ENCODE assay signal across 8 cellular contexts in the genomic region with DNA sequence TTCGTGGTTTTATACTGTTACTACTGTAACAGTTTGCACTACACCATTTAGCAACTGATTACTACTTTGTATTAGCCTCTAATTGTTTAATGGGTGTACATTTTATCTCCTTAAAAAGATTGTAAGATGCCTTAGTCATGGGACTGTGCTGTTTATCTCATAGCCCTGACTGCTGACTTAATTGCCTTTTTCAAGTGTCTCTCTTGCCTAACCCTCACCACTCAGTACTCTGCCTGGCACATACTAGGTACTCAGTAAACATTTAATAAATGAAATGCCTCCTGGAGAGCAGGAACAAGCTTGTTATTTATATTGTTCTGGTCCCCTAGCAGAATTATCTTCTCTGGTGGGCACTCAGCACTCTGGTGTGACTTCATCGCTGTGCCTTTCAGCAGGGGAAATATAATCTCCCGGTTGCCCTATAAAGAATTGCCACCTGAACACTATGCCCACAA. TPM values are rescaled to one million over a fixed set of nuclear protein-coding genes. Genes with fewer than 3 reads are reported as not detected.
DNase-seq lines count a peak whose midpoint lies in the region; ATAC-seq and TF ChIP-seq lines count a peak whose summit lies in the region.

No MANE protein-coding gene starts in this region.

- H3K27me3 Mint-ChIP-seq in CD4-positive, CD25-positive, alpha-beta regulatory T cell = peaks cover 4% of the 10 kb centered on the region
- H3K27me3 Mint-ChIP-seq in activated naive CD8-positive, alpha-beta T cell treated with anti-CD3 and anti-CD28 coated beads for 36 hours = no peaks in the 10 kb centered on the region
- no peaks in the 10 kb centered on the region for H3K27me3 Mint-ChIP-seq in mesothelial cell of epicardium (ENCODE audit: low read depth)

- peak overlapping the region; percentile 93 for H3K27ac ChIP-seq in CD4-positive, CD25-positive, alpha-beta regulatory T cell (ENCODE audit: insufficient read depth, low read length, poor library complexity, severe bottlenecking)
- H3K27ac ChIP-seq in KMS-11 (no peak overlapping the region), tibial nerve (no peak overlapping the region)

- peaks cover 52% of the 10 kb centered on the region for H3K4me1 ChIP-seq in CD4-positive, CD25-positive, alpha-beta regulatory T cell (ENCODE audit: control insufficient read depth, insufficient read depth, low read length, poor library complexity, severe bottlenecking)
- peaks cover 25% of the 10 kb centered on the region for H3K4me1 ChIP-seq in KMS-11 (ENCODE audit: low read depth, poor library complexity, severe bottlenecking)
- peaks cover 0 to 45% (median 24%) of the 10 kb centered on the region in 4 donors for H3K4me1 ChIP-seq in tibial nerve

- no peak for TF ChIP-seq POLR2A in tibial nerve (IDR thresholded peaks at IDR 0.05)

- TF ChIP-seq EP300 in tibial nerve (IDR thresholded peaks at IDR 0.05) = no peak

- TF ChIP-seq CTCF in KMS-11 (conservative IDR thresholded peaks at IDR 0.05; ENCODE audit: low read depth, low read length) (no peak), mesothelial cell of epicardium (IDR thresholded peaks at IDR 0.05; ENCODE audit: unreplicated experiment) (no peak), tibial nerve (IDR thresholded peaks at IDR 0.05) (no peak)

- 57 to 67% methylated on average over 3 of the region's 3 CpGs for WGBS in tibial nerve, 2 donors

- H3K4me2 ChIP-seq in KMS-11 = peak overlapping the region; percentile 73

- H3K4me3 Mint-ChIP-seq in CD4-positive, CD25-positive, alpha-beta regulatory T cell = peak overlapping the region; percentile 96 to 99 (median 97)
- peak overlapping the region; percentile 88 for H3K4me3 Mint-ChIP-seq in activated naive CD8-positive, alpha-beta T cell treated with anti-CD3 and anti-CD28 coated beads for 36 hours
- peak overlapping the region; percentile 82 for H3K4me3 Mint-ChIP-seq in mesothelial cell of epicardium

- no peaks in the 10 kb centered on the region for H3K27me3 ChIP-seq in CD4-positive, CD25-positive, alpha-beta regulatory T cell (ENCODE audit: control insufficient read depth, insufficient read depth, low read length)
- no peaks in the 10 kb centered on the region for H3K27me3 ChIP-seq in KMS-11 (ENCODE audit: insufficient read depth, low read depth)
- no peaks in the 10 kb centered on the region for H3K27me3 ChIP-seq in tibial nerve

- peak overlapping the region; percentile 96 to 99 (median 99) for H3K27ac Mint-ChIP-seq in CD4-positive, CD25-positive, alpha-beta regulatory T cell
- peak overlapping the region; percentile 74 for H3K27ac Mint-ChIP-seq in activated naive CD8-positive, alpha-beta T cell treated with anti-CD3 and anti-CD28 coated beads for 36 hours
- H3K27ac Mint-ChIP-seq in mesothelial cell of epicardium = peak overlapping the region; percentile 97

- no peak for DNase-seq in CD4-positive, CD25-positive, alpha-beta regulatory T cell
- DNase-seq in activated naive CD8-positive, alpha-beta T cell treated with anti-CD3 and anti-CD28 coated beads for 36 hours = no peak
- DNase-seq in mesothelial cell of epicardium (ENCODE audit: low spot score in 2 of 2, unreplicated experiment in 2 of 2) (no peak), SW 1271 (lab: John Stamatoyannopoulos, UW) (no peak), tibial nerve (ENCODE audit: low spot score in 2 of 2) (no peak), UCSD-AML1 (lab: John Stamatoyannopoulos, UW; ENCODE audit: unreplicated experiment) (no peak)

- no peaks in the 10 kb centered on the region for H4K20me1 ChIP-seq in KMS-11 (ENCODE audit: insufficient read depth)

- H3K36me3 ChIP-seq in CD4-positive, CD25-positive, alpha-beta regulatory T cell (ENCODE audit: control insufficient read depth, insufficient read depth, low read length) = no peaks in the 10 kb centered on the region
- H3K36me3 ChIP-seq in KMS-11 (ENCODE audit: insufficient read depth) (no peaks in the 10 kb centered on the region), tibial nerve (no peaks in the 10 kb centered on the region)

- H3K9me3 Mint-ChIP-seq in CD4-positive, CD25-positive, alpha-beta regulatory T cell = no peaks in the 10 kb centered on the region
- no peaks in the 10 kb centered on the region for H3K9me3 Mint-ChIP-seq in activated naive CD8-positive, alpha-beta T cell treated with anti-CD3 and anti-CD28 coated beads for 36 hours
- no peaks in the 10 kb centered on the region for H3K9me3 Mint-ChIP-seq in mesothelial cell of epicardium

- H3K4me3 ChIP-seq in CD4-positive, CD25-positive, alpha-beta regulatory T cell (ENCODE audit: low read depth, low read length) = peak overlapping the region; percentile 95
- H3K4me3 ChIP-seq in KMS-11 (IDR thresholded peaks at IDR 0.05; ENCODE audit: insufficient read depth, low read depth, low read length) = no peak overlapping the region
- no peak overlapping the region for H3K4me3 ChIP-seq in tibial nerve

- peaks cover 30 to 52% (median 40%) of the 10 kb centered on the region in 4 donors for H3K4me1 Mint-ChIP-seq in CD4-positive, CD25-positive, alpha-beta regulatory T cell
- H3K4me1 Mint-ChIP-seq in activated naive CD8-positive, alpha-beta T cell treated with anti-CD3 and anti-CD28 coated beads for 36 hours = peaks cover 31% of the 10 kb centered on the region
- peaks cover 46% of the 10 kb centered on the region for H3K4me1 Mint-ChIP-seq in mesothelial cell of epicardium

- H2AFZ ChIP-seq in KMS-11 (ENCODE audit: low read depth) = no peak overlapping the region

- H3K9ac ChIP-seq in KMS-11 = no peak overlapping the region

- no peak for ATAC-seq in CD4-positive, CD25-positive, alpha-beta regulatory T cell (ENCODE audit: low read depth in 2 of 2)
- ATAC-seq in HG02623 (IDR thresholded peaks at IDR 0.05; ENCODE audit: unreplicated experiment) = no peak

- H3K36me3 Mint-ChIP-seq in CD4-positive, CD25-positive, alpha-beta regulatory T cell = no peaks in the 10 kb centered on the region
- H3K36me3 Mint-ChIP-seq in activated naive CD8-positive, alpha-beta T cell treated with anti-CD3 and anti-CD28 coated beads for 36 hours = peaks cover 3% of the 10 kb centered on the region
- no peaks in the 10 kb centered on the region for H3K36me3 Mint-ChIP-seq in mesothelial cell of epicardium

- H3K79me2 ChIP-seq in KMS-11 (ENCODE audit: insufficient read depth, low read depth) = peaks cover 17% of the 10 kb centered on the region

- H3K9me3 ChIP-seq in CD4-positive, CD25-positive, alpha-beta regulatory T cell (ENCODE audit: control insufficient read depth in 2 of 2, low read length in 2 of 2) = no peaks in the 10 kb centered on the region
- H3K9me3 ChIP-seq in tibial nerve = no peaks in the 10 kb centered on the region

RNA-seq across cellular contexts. Expression of a gene that starts 1.7 kb away (rescaled TPM):
- total RNA-seq in CD4-positive, CD25-positive, alpha-beta regulatory T cell = 83.4 TPM
- polyA plus RNA-seq in CD4-positive, CD25-positive, alpha-beta regulatory T cell = 10 to 100 TPM; 20.2 to 30.5 (median 22.9) TPM
- 10 to 100 TPM; 41.8 to 45.1 TPM for total RNA-seq in activated naive CD8-positive, alpha-beta T cell treated with anti-CD3 and anti-CD28 coated beads for 36 hours
- total RNA-seq in mesothelial cell of epicardium (51.0 to 52.9 TPM (median 52.5 TPM) in 3 replicates), tibial nerve (10 to 100 TPM; 20.1 to 26.2 (median 21.8) TPM)
